In genomic region chr3:136740351-136740957, GRCh38 we compare ENCODE assay signal across 22 cellular contexts.
"Had no signal": no experiment of that assay in that cellular context is flagged by ENCODE, and none has a peak within 500 bp of the region (broad histone marks: within the 10 kb centered on the region; RNA-seq: fewer than 3 reads in every experiment).

No MANE protein-coding gene starts in this region.

- H3K4me1 Mint-ChIP-seq: brain had no signal

- H3K27me3 Mint-ChIP-seq: activated CD4-positive, alpha-beta memory T cell treated with anti-CD3 and anti-CD28 coated beads for 36 hours; activated CD4-positive, alpha-beta T cell treated with anti-CD3 and anti-CD28 coated beads, Interleukin-2, amount 10 ng/mL, durations not matched to agents 7 days and 5 days; activated naive CD8-positive, alpha-beta T cell; activated T-helper 17 cell treated with anti-CD3 and anti-CD28 coated beads, Interleukin-2, amount 50 U/mL, for 72 hours; brain had no signal

- H3K9me3 Mint-ChIP-seq: activated T-helper 17 cell treated with anti-CD3 and anti-CD28 coated beads, Interleukin-2, amount 50 U/mL, for 72 hours had no signal

- DNase-seq: activated CD4-positive, alpha-beta memory T cell treated with anti-CD3 and anti-CD28 coated beads for 36 hours; activated CD4-positive, alpha-beta T cell treated with anti-CD3 and anti-CD28 coated beads, Interleukin-2, amount 10 ng/mL, durations not matched to agents 7 days and 5 days; activated CD4-positive, CD25-positive, alpha-beta regulatory T cell; activated CD8-positive, alpha-beta memory T cell treated with anti-CD3 and anti-CD28 coated beads for 24 hours; activated gamma-delta T cell; activated naive CD4-positive, alpha-beta T cell treated with anti-CD3 and anti-CD28 coated beads for 36 hours; activated T-cell treated with anti-CD3 and anti-CD28 coated beads for 4 hours; activated T-cell treated with anti-CD3 and anti-CD28 coated beads, Interleukin-2, amount 50 U/mL, for 48 hours; amygdala; NCI-H1048; NCI-H146; NCI-H187 treated with DMSO at 0.1 percent for 48 hours; NCI-H2081 treated with DMSO at 0.1 percent for 48 hours; NCI-H345; NCI-H510A; NCI-H526 treated with DMSO at 0.1 percent for 48 hours; NCI-H82; SK-N-SH; T-helper 1 cell had no signal

- H3K4me3 Mint-ChIP-seq: activated CD4-positive, alpha-beta memory T cell treated with anti-CD3 and anti-CD28 coated beads for 36 hours; activated CD4-positive, alpha-beta T cell treated with anti-CD3 and anti-CD28 coated beads, Interleukin-2, amount 10 ng/mL, durations not matched to agents 7 days and 5 days; activated naive CD4-positive, alpha-beta T cell treated with anti-CD3 and anti-CD28 coated beads for 36 hours; activated naive CD8-positive, alpha-beta T cell; activated T-helper 17 cell treated with anti-CD3 and anti-CD28 coated beads, Interleukin-2, amount 50 U/mL, for 72 hours had no signal

- H3K27ac Mint-ChIP-seq: activated CD4-positive, alpha-beta memory T cell treated with anti-CD3 and anti-CD28 coated beads for 36 hours; activated CD4-positive, alpha-beta T cell treated with anti-CD3 and anti-CD28 coated beads, Interleukin-2, amount 10 ng/mL, durations not matched to agents 7 days and 5 days; activated naive CD4-positive, alpha-beta T cell treated with anti-CD3 and anti-CD28 coated beads for 36 hours; activated naive CD8-positive, alpha-beta T cell; activated T-helper 17 cell treated with anti-CD3 and anti-CD28 coated beads, Interleukin-2, amount 50 U/mL, for 72 hours; brain had no signal

- ATAC-seq: activated T-helper 17 cell treated with anti-CD3 and anti-CD28 coated beads, Interleukin-2, amount 50 U/mL, for 72 hours had no signal
